ENCODE assay signal across 8 cellular contexts in genomic region chr1:67503974-67504373, GRCh38.
"Had no signal": no experiment of that assay in that cellular context is flagged by ENCODE, and none has a peak within 500 bp of the region (broad histone marks: within the 10 kb centered on the region; RNA-seq: fewer than 3 reads in every experiment).

No MANE protein-coding gene starts in this region.

- H3K4me3 ChIP-seq: GM12878 had no signal

- DNase-seq: GDM1, GF-D8 had no signal

- FAIRE-seq: G401.6, GM12878, GM12891, GM12892, GM18507, GM19239 had no signal

- ATAC-seq: GM12878 had no signal
